In genomic region chr2:108612514-108613183, GRCh38 we compare ENCODE assay signal across 8 cellular contexts.
DNase-seq lines count a peak whose midpoint lies in the region; ATAC-seq and TF ChIP-seq lines count a peak whose summit lies in the region.

No MANE protein-coding gene starts in this region.

- H4K20me1 ChIP-seq in GM23338 (replicated peaks; ENCODE audit: insufficient read depth) = peaks cover 3% of the 10 kb centered on the region; the same call in 1 of the 2 replicates

- WGBS in esophagus, 2 donors = 40 to 51% methylated on average over 10 of the region's 10 CpGs

- TF ChIP-seq CTCF in GM23338 (conservative IDR thresholded peaks at IDR 0.05; ENCODE audit: low read depth in 2 of 2) = no peak
- no peak for TF ChIP-seq CTCF in coronary artery (IDR thresholded peaks at IDR 0.05)

- no peak overlapping the region for H3K4me3 ChIP-seq in esophagus (ENCODE audit: low read depth in 1 of 2, low read length in 2 of 2)
- no peak overlapping the region for H3K4me3 ChIP-seq in GM23338
- no peak overlapping the region for H3K4me3 ChIP-seq in coronary artery

- peak; percentile 39 for DNase-seq in T-helper 9 cell
- peak; percentile 60 to 91 for DNase-seq in stimulated activated effector memory CD8-positive, alpha-beta T cell treated with anti-CD3 and anti-CD28 coated beads, Interleukin-12 subunit alpha, Interleukin-12 subunit beta, amount 100 ng/mL, for 72 hours (ENCODE audit: low spot score in 2 of 2)
- DNase-seq in GM23338 (ENCODE audit: low spot score) = no peak
- DNase-seq in DMS 273 (lab: John Stamatoyannopoulos, UW; ENCODE audit: unreplicated experiment) = no peak
- DNase-seq in coronary artery (ENCODE audit: low spot score) = no peak

- H3K27me3 ChIP-seq in esophagus (ENCODE audit: control insufficient read depth in 1 of 2, insufficient read depth in 2 of 2, low read length in 2 of 2) (no peaks in the 10 kb centered on the region), GM23338 (ENCODE audit: insufficient read depth) (no peaks in the 10 kb centered on the region)

- H3K27ac ChIP-seq in esophagus (ENCODE audit: low read depth in 2 of 2, low read length in 1 of 2) = peak overlapping the region; percentile 62 to 83
- H3K27ac ChIP-seq in GM23338 (ENCODE audit: low read depth) = no peak overlapping the region
- H3K27ac ChIP-seq in coronary artery = no peak overlapping the region

- peaks cover 22% of the 10 kb centered on the region for H3K36me3 Mint-ChIP-seq in stimulated activated effector memory CD8-positive, alpha-beta T cell treated with anti-CD3 and anti-CD28 coated beads, Interleukin-12 subunit alpha, Interleukin-12 subunit beta, amount 100 ng/mL, for 72 hours
- no peaks in the 10 kb centered on the region for H3K36me3 Mint-ChIP-seq in GM23338 (ENCODE audit: low read depth)

- H3K4me1 Mint-ChIP-seq in stimulated activated effector memory CD8-positive, alpha-beta T cell treated with anti-CD3 and anti-CD28 coated beads, Interleukin-12 subunit alpha, Interleukin-12 subunit beta, amount 100 ng/mL, for 72 hours = peaks cover 90% of the 10 kb centered on the region
- peaks cover 27% of the 10 kb centered on the region for H3K4me1 Mint-ChIP-seq in GM23338

- peaks cover 9 to 28% of the 10 kb centered on the region in 2 donors for H3K4me1 ChIP-seq in esophagus (ENCODE audit: control insufficient read depth in 2 of 2, insufficient read depth in 2 of 2, low read length in 1 of 2)
- 0 out of 2 replicates have a peak, but pooled peaks cover 3% of the 10 kb centered on the region for H3K4me1 ChIP-seq in GM23338 (ENCODE audit: insufficient read depth)

- H3K79me2 ChIP-seq in GM23338 (replicated peaks; ENCODE audit: insufficient read depth) = peaks cover 29% of the 10 kb centered on the region

- peak overlapping the region; percentile 97 for H3K27ac Mint-ChIP-seq in stimulated activated effector memory CD8-positive, alpha-beta T cell treated with anti-CD3 and anti-CD28 coated beads, Interleukin-12 subunit alpha, Interleukin-12 subunit beta, amount 100 ng/mL, for 72 hours
- H3K27ac Mint-ChIP-seq in GM23338 = no peak overlapping the region

- peak; percentile 86 for ATAC-seq in GM18502 (IDR thresholded peaks at IDR 0.05; ENCODE audit: poor library complexity, unreplicated experiment)
- peak; percentile 81 for ATAC-seq in HG02678 (IDR thresholded peaks at IDR 0.05; ENCODE audit: unreplicated experiment)
- ATAC-seq in stimulated activated effector memory CD8-positive, alpha-beta T cell treated with anti-CD3 and anti-CD28 coated beads, Interleukin-12 subunit alpha, Interleukin-12 subunit beta, amount 100 ng/mL, for 72 hours = peak; percentile 95
- no peak for ATAC-seq in GM23338

- no peaks in the 10 kb centered on the region for H3F3A ChIP-seq in GM23338 (replicated peaks; ENCODE audit: low read depth)

- H3K9me3 Mint-ChIP-seq in stimulated activated effector memory CD8-positive, alpha-beta T cell treated with anti-CD3 and anti-CD28 coated beads, Interleukin-12 subunit alpha, Interleukin-12 subunit beta, amount 100 ng/mL, for 72 hours = no peaks in the 10 kb centered on the region
- H3K9me3 Mint-ChIP-seq in GM23338 = no peaks in the 10 kb centered on the region

- H3K9me3 ChIP-seq in esophagus (ENCODE audit: control insufficient read depth in 2 of 2, insufficient read depth in 1 of 2, low read depth in 1 of 2, low read length in 1 of 2) = no peaks in the 10 kb centered on the region

- H3K4me3 Mint-ChIP-seq in stimulated activated effector memory CD8-positive, alpha-beta T cell treated with anti-CD3 and anti-CD28 coated beads, Interleukin-12 subunit alpha, Interleukin-12 subunit beta, amount 100 ng/mL, for 72 hours = peak overlapping the region; percentile 60
- no peak overlapping the region for H3K4me3 Mint-ChIP-seq in GM23338

- no peak overlapping the region for H3K4me2 ChIP-seq in GM23338

- peaks cover 1% of the 10 kb centered on the region for H3K27me3 Mint-ChIP-seq in GM23338 (ENCODE audit: insufficient read depth, low read depth, poor library complexity)

- H3K9me2 ChIP-seq in GM23338 (ENCODE audit: insufficient read depth) = no peaks in the 10 kb centered on the region

- no peak overlapping the region for H2AFZ ChIP-seq in GM23338

- H3K36me3 ChIP-seq in esophagus (ENCODE audit: control insufficient read depth in 2 of 2, insufficient read depth in 2 of 2, low read length in 1 of 2) (peaks cover 0 to 2% of the 10 kb centered on the region in 2 donors), GM23338 (ENCODE audit: insufficient read depth) (no peaks in the 10 kb centered on the region)

TF ChIP-seq in GM23338, 12 proteins besides CTCF, POLR2A, EP300 and RAD21:
- TF ChIP-seq NANOG (IDR thresholded peaks at IDR 0.05; ENCODE audit: borderline replicate concordance) = no peak
- no peak for TF ChIP-seq ZNF331 (CRISPR knock-in tag; IDR thresholded peaks at IDR 0.05; ENCODE audit: low read depth)
- no peak for TF ChIP-seq ZNF462 (CRISPR knock-in tag; IDR thresholded peaks at IDR 0.05)
- TF ChIP-seq STAT1 (IDR thresholded peaks at IDR 0.05; ENCODE audit: unreplicated experiment) = no peak
- no peak for TF ChIP-seq CREB1 (CRISPR knock-in tag; IDR thresholded peaks at IDR 0.05; ENCODE audit: low read depth)
- TF ChIP-seq POLR2AphosphoS5 (IDR thresholded peaks at IDR 0.05; ENCODE audit: low read depth) = no peak
- TF ChIP-seq ETS1 (IDR thresholded peaks at IDR 0.05) = no peak
- TF ChIP-seq ZNF114 (CRISPR knock-in tag; IDR thresholded peaks at IDR 0.05) = no peak

Comparison
In these comparisons a context has a peak if more than half of its experiments do, and no peak if none do; other contexts are left out.
1. DNase-seq: peak in T-helper 9 cell (single experiment) and stimulated activated effector memory CD8-positive, alpha-beta T cell treated with anti-CD3 and anti-CD28 coated beads, Interleukin-12 subunit alpha, Interleukin-12 subunit beta, amount 100 ng/mL, for 72 hours (2 of 2); none in GM23338 (single experiment), DMS 273 (single experiment) and coronary artery (single experiment).
2. H3K27ac ChIP-seq: peak in esophagus (2 of 2); none in GM23338 (single experiment) and coronary artery (0 of 2).